8 cellular contexts compared by ENCODE assay signal in genomic region chr15:66765478-66766281, GRCh38.
DNase-seq lines count a peak whose midpoint lies in the region; ATAC-seq and TF ChIP-seq lines count a peak whose summit lies in the region.

No MANE protein-coding gene starts in this region.

- H3K4me1 ChIP-seq in PC-9 (replicated peaks; ENCODE audit: insufficient read depth), result peaks cover 83% of the 10 kb centered on the region
- peaks cover 3% of the 10 kb centered on the region for H3K4me1 ChIP-seq in CD4-positive, alpha-beta memory T cell (ENCODE audit: insufficient read depth, low read length)

- POLR2A ChIA-PET in PC-9 (lab: Charles Lee; ENCODE audit: unreplicated experiment), result interaction anchor here (0.6 kb wide), 2 partner anchors 34 to 63 kb away, joined by 3 to 7 read pairs; no protein-coding TSS in a partner anchor
- POLR2A ChIA-PET in activated CD4-positive, alpha-beta memory T cell treated with anti-CD3 and anti-CD28 coated beads, Interleukin-2, amount 10 ng/mL, durations not matched to agents 7 days and 5 days (lab: Charles Lee), result interaction anchor here (1.0 kb wide), 1 partner anchor 45 kb away, joined by 3 read pairs; no protein-coding TSS in a partner anchor
- POLR2A ChIA-PET in CD4-positive, alpha-beta memory T cell (lab: Charles Lee; ENCODE audit: partially characterized antibody), result no interaction called here

- no TSS peak for BruUV-seq in PC-9 (replicated peaks; lab: Mats Ljungman, UMichigan)

- peaks cover 72% of the 10 kb centered on the region for H3K4me1 Mint-ChIP-seq in type B pancreatic cell (ENCODE audit: unreplicated experiment)
- peaks cover 4% of the 10 kb centered on the region for H3K4me1 Mint-ChIP-seq in activated CD4-positive, alpha-beta memory T cell treated with anti-CD3 and anti-CD28 coated beads, Interleukin-2, amount 10 ng/mL, durations not matched to agents 7 days and 5 days
- H3K4me1 Mint-ChIP-seq in activated T-cell treated with anti-CD3 and anti-CD28 coated beads, Interleukin-2, amount 50 U/mL, for 72 hours (ENCODE audit: low read depth), result peaks cover 9% of the 10 kb centered on the region
- H3K4me1 Mint-ChIP-seq in CD4-positive, alpha-beta memory T cell, result peaks cover 0 to 6% (median 0%) of the 10 kb centered on the region in 4 donors

- no peaks in the 10 kb centered on the region for H3K27me3 Mint-ChIP-seq in type B pancreatic cell
- peaks cover 53% of the 10 kb centered on the region for H3K27me3 Mint-ChIP-seq in activated CD4-positive, alpha-beta memory T cell treated with anti-CD3 and anti-CD28 coated beads, Interleukin-2, amount 10 ng/mL, durations not matched to agents 7 days and 5 days
- H3K27me3 Mint-ChIP-seq in activated T-cell treated with anti-CD3 and anti-CD28 coated beads, Interleukin-2, amount 50 U/mL, for 72 hours (ENCODE audit: low read depth), result peaks cover 43% of the 10 kb centered on the region
- peaks cover 14 to 36% of the 10 kb centered on the region in 2 donors for H3K27me3 Mint-ChIP-seq in CD4-positive, alpha-beta memory T cell

- no peaks in the 10 kb centered on the region for H3K9me3 ChIP-seq in PC-9 (ENCODE audit: insufficient read depth, low read depth)
- H3K9me3 ChIP-seq in CD4-positive, alpha-beta memory T cell (ENCODE audit: control insufficient read depth in 1 of 2, low read length in 2 of 2), result no peaks in the 10 kb centered on the region

- H3K79me2 ChIP-seq in PC-9 (ENCODE audit: low read depth), result peaks cover 28% of the 10 kb centered on the region; the same call in 1 of the 2 replicates

- no peaks in the 10 kb centered on the region for H4K20me1 ChIP-seq in PC-9 (ENCODE audit: insufficient read depth)

- H3K4me3 ChIP-seq in PC-9, result 0 out of 2 replicates have a peak overlapping the region, but pooled peaks have one; percentile 8
- no peak overlapping the region for H3K4me3 ChIP-seq in CD4-positive, alpha-beta memory T cell (ENCODE audit: low read length in 2 of 2)

- H3K4me2 ChIP-seq in PC-9, result peak overlapping the region; percentile 66

- H2AFZ ChIP-seq in PC-9, result no peak overlapping the region

- H3K27ac Mint-ChIP-seq in type B pancreatic cell, result peak overlapping the region; percentile 90
- H3K27ac Mint-ChIP-seq in activated CD4-positive, alpha-beta memory T cell treated with anti-CD3 and anti-CD28 coated beads, Interleukin-2, amount 10 ng/mL, durations not matched to agents 7 days and 5 days, result no peak overlapping the region
- H3K27ac Mint-ChIP-seq in activated T-cell treated with anti-CD3 and anti-CD28 coated beads, Interleukin-2, amount 50 U/mL, for 72 hours, result no peak overlapping the region
- peak overlapping the region in 2 of 7 donors; percentile 7 to 44 for H3K27ac Mint-ChIP-seq in CD4-positive, alpha-beta memory T cell

- peak; percentile 65 for ATAC-seq in HG02943 (IDR thresholded peaks at IDR 0.05; ENCODE audit: low read depth, unreplicated experiment)
- ATAC-seq in activated T-cell treated with anti-CD3 and anti-CD28 coated beads, Interleukin-2, amount 50 U/mL, for 72 hours (replicated peaks in 1 of 2), result no peak

- H3K36me3 ChIP-seq in PC-9 (ENCODE audit: low read depth), result no peaks in the 10 kb centered on the region
- no peaks in the 10 kb centered on the region for H3K36me3 ChIP-seq in CD4-positive, alpha-beta memory T cell (ENCODE audit: insufficient read depth, low read length)

- no peaks in the 10 kb centered on the region for H3K9me3 Mint-ChIP-seq in type B pancreatic cell
- H3K9me3 Mint-ChIP-seq in activated CD4-positive, alpha-beta memory T cell treated with anti-CD3 and anti-CD28 coated beads, Interleukin-2, amount 10 ng/mL, durations not matched to agents 7 days and 5 days, result no peaks in the 10 kb centered on the region
- no peaks in the 10 kb centered on the region for H3K9me3 Mint-ChIP-seq in activated T-cell treated with anti-CD3 and anti-CD28 coated beads, Interleukin-2, amount 50 U/mL, for 72 hours
- H3K9me3 Mint-ChIP-seq in CD4-positive, alpha-beta memory T cell, result no peaks in the 10 kb centered on the region

- no peaks in the 10 kb centered on the region for H3K9me2 ChIP-seq in PC-9 (ENCODE audit: insufficient read depth)

- peak overlapping the region; percentile 71 for H3K27ac ChIP-seq in PC-9
- H3K27ac ChIP-seq in CD4-positive, alpha-beta memory T cell (ENCODE audit: low read depth, low read length), result no peak overlapping the region

- TF ChIP-seq CTCF in PC-9 (conservative IDR thresholded peaks at IDR 0.05), result no peak
- no peak for TF ChIP-seq CTCF in type B pancreatic cell (conservative IDR thresholded peaks at IDR 0.05)

- H3F3A ChIP-seq in PC-9 (ENCODE audit: insufficient read depth, low read depth), result peaks cover 50% of the 10 kb centered on the region

- peak overlapping the region; percentile 79 for H3K4me3 Mint-ChIP-seq in type B pancreatic cell
- H3K4me3 Mint-ChIP-seq in activated CD4-positive, alpha-beta memory T cell treated with anti-CD3 and anti-CD28 coated beads, Interleukin-2, amount 10 ng/mL, durations not matched to agents 7 days and 5 days, result no peak overlapping the region
- no peak overlapping the region for H3K4me3 Mint-ChIP-seq in activated T-cell treated with anti-CD3 and anti-CD28 coated beads, Interleukin-2, amount 50 U/mL, for 72 hours
- H3K4me3 Mint-ChIP-seq in CD4-positive, alpha-beta memory T cell, result no peak overlapping the region

- peaks cover 4% of the 10 kb centered on the region for H3K36me3 Mint-ChIP-seq in type B pancreatic cell
- no peaks in the 10 kb centered on the region for H3K36me3 Mint-ChIP-seq in activated CD4-positive, alpha-beta memory T cell treated with anti-CD3 and anti-CD28 coated beads, Interleukin-2, amount 10 ng/mL, durations not matched to agents 7 days and 5 days (ENCODE audit: low read depth)
- H3K36me3 Mint-ChIP-seq in activated T-cell treated with anti-CD3 and anti-CD28 coated beads, Interleukin-2, amount 50 U/mL, for 72 hours (ENCODE audit: insufficient read depth in 2 of 2), result no peaks in the 10 kb centered on the region
- no peaks in the 10 kb centered on the region for H3K36me3 Mint-ChIP-seq in CD4-positive, alpha-beta memory T cell

- CTCF ChIA-PET in PC-9 (lab: Charles Lee), result no interaction called here
- CTCF ChIA-PET in activated CD4-positive, alpha-beta memory T cell treated with anti-CD3 and anti-CD28 coated beads, Interleukin-2, amount 10 ng/mL, durations not matched to agents 7 days and 5 days (lab: Charles Lee), result no interaction called here
- CTCF ChIA-PET in CD4-positive, alpha-beta memory T cell (lab: Charles Lee; ENCODE audit: partially characterized antibody), result no interaction called here

- peak; percentile 56 for DNase-seq in GM04503 (ENCODE audit: low read depth)
- DNase-seq in PC-9, result peak; percentile 95 to 97
- peak; percentile 96 for DNase-seq in foreskin melanocyte
- DNase-seq in type B pancreatic cell (ENCODE audit: extremely low spot score, unreplicated experiment), result peak; percentile 80
- DNase-seq in activated CD4-positive, alpha-beta memory T cell treated with anti-CD3 and anti-CD28 coated beads, Interleukin-2, amount 10 ng/mL, durations not matched to agents 7 days and 5 days, result no peak
- DNase-seq in activated T-cell treated with anti-CD3 and anti-CD28 coated beads, Interleukin-2, amount 50 U/mL, for 72 hours, result no peak
- DNase-seq in CD4-positive, alpha-beta memory T cell, result no peak

- H3K27me3 ChIP-seq in PC-9 (ENCODE audit: insufficient read depth, low read depth), result no peaks in the 10 kb centered on the region
- H3K27me3 ChIP-seq in CD4-positive, alpha-beta memory T cell (ENCODE audit: insufficient read depth, low read length), result peaks cover 6% of the 10 kb centered on the region

- intact Hi-C loops in PC-9 (cut with micrococcal nuclease; ENCODE audit: unreplicated experiment), result loop anchor here (2.0 to 5.0 kb wide), 2 partner anchors 17 to 258 kb away; partner anchors contain the start of gene ZWILCH
- intact Hi-C loops in CD4-positive, alpha-beta memory T cell (cut with micrococcal nuclease), result no loop called here

Comparison
In these comparisons a context has a peak if more than half of its experiments do, and no peak if none do; other contexts are left out.
1. DNase-seq: peak in GM04503 (single experiment), PC-9 (2 of 2), foreskin melanocyte (single experiment) and type B pancreatic cell (single experiment); none in activated CD4-positive, alpha-beta memory T cell treated with anti-CD3 and anti-CD28 coated beads, Interleukin-2, amount 10 ng/mL, durations not matched to agents 7 days and 5 days (single experiment), activated T-cell treated with anti-CD3 and anti-CD28 coated beads, Interleukin-2, amount 50 U/mL, for 72 hours (0 of 2) and CD4-positive, alpha-beta memory T cell (0 of 5).